In the genomic region with DNA sequence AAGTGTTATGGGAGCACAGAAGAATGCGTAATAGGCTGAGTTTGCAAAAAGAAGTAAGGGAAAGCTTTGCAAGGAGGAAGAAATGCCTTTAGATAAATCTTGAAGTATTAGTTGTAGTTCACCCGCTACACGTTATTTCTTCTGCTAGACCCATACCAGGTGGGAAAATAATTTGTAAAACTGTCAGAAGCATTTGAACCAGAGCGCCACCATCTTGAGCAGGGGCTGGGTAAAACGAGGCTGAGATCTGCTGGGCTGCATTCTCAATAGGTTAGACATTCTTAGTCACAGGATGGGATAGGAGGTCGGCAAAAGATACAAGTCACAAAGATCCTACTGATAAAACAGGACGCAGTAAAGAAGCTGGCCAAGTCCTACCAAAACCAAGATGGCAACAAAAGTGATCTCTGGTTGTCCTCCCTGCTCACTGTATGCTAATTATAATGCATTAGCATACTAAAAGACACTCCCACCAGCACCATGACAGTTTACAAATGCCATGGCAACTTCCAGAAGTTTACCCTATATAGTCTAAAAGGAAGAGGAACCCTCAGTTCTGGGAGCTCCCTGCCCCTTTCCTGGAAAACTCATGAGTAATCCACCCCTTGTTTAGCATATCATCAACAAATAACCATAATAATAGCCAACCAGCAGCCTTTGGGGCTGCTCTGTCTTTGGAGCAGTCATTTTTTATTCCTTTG, we compare ENCODE assay signal across 1 cellular context.
TF ChIP-seq lines count a peak whose summit lies in the region.

No MANE protein-coding gene starts in this region.

TF ChIP-seq in K562, 482 proteins besides CTCF, POLR2A, EP300 and RAD21 (continued from another document and continues in another):
- TF ChIP-seq, protein P1, sequence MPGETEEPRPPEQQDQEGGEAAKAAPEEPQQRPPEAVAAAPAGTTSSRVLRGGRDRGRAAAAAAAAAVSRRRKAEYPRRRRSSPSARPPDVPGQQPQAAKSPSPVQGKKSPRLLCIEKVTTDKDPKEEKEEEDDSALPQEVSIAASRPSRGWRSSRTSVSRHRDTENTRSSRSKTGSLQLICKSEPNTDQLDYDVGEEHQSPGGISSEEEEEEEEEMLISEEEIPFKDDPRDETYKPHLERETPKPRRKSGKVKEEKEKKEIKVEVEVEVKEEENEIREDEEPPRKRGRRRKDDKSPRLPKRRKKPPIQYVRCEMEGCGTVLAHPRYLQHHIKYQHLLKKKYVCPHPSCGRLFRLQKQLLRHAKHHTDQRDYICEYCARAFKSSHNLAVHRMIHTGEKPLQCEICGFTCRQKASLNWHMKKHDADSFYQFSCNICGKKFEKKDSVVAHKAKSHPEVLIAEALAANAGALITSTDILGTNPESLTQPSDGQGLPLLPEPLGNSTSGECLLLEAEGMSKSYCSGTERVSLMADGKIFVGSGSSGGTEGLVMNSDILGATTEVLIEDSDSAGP (CRISPR knock-in tag; IDR thresholded peaks at IDR 0.05): no peak
- TF ChIP-seq ELF1 (tag; IDR thresholded peaks at IDR 0.05) (peak; percentile 25; the same call in 1 of the 2 replicates), ARHGAP35 (IDR thresholded peaks at IDR 0.05; ENCODE audit: partially characterized antibody) (no peak), BDP1 (IDR thresholded peaks at IDR 0.05; ENCODE audit: insufficient read depth, insufficient read length) (no peak), ZC3H11A (IDR thresholded peaks at IDR 0.05; ENCODE audit: low read depth, low read length) (no peak), CCAR2 (IDR thresholded peaks at IDR 0.05; ENCODE audit: low read depth, low read length) (no peak), SMAD2 (IDR thresholded peaks at IDR 0.05; ENCODE audit: low read depth, low read length) (no peak), ZNF324 (CRISPR knock-in tag; IDR thresholded peaks at IDR 0.05) (peak; percentile 72), POLR3G (IDR thresholded peaks at IDR 0.05; ENCODE audit: extremely low read depth, insufficient read length, insufficient replicate concordance) (no peak), HDAC6 (IDR thresholded peaks at IDR 0.05; ENCODE audit: low read depth, low read length) (no peak), SIN3B (IDR thresholded peaks at IDR 0.05; ENCODE audit: low read depth) (no peak), TCF3 (CRISPR knock-in tag; IDR thresholded peaks at IDR 0.05) (no peak), EGR1 (conservative IDR thresholded peaks at IDR 0.05) (no peak), ZNF347 (CRISPR knock-in tag; IDR thresholded peaks at IDR 0.05; ENCODE audit: low read depth) (no peak), YY1 (IDR thresholded peaks at IDR 0.05; ENCODE audit: borderline replicate concordance in 1 of 3, control insufficient read depth in 1 of 3, extremely low read depth in 1 of 3, insufficient read depth in 3 of 3, insufficient read length in 1 of 3, insufficient replicate concordance in 2 of 3, low read depth in 1 of 3, low read length in 2 of 3) (peak in 1 of 3 experiments; percentile 61), GTF2F1 (IDR thresholded peaks at IDR 0.05; ENCODE audit: low read depth, low read length) (no peak), TAF7 (tag; IDR thresholded peaks at IDR 0.05) (peak; percentile 91), PPARD (CRISPR knock-in tag; IDR thresholded peaks at IDR 0.05) (no peak), NR2C1 (IDR thresholded peaks at IDR 0.05) (no peak), NR2C1 (tag; IDR thresholded peaks at IDR 0.05) (peak; percentile 95), FOSL1 (tag; conservative IDR thresholded peaks at IDR 0.05) (peak; percentile 94), SRSF3 (IDR thresholded peaks at IDR 0.05; ENCODE audit: insufficient read depth, low read length) (no peak), WHSC1 (IDR thresholded peaks at IDR 0.05; ENCODE audit: low read length) (no peak), ZFP1 (CRISPR knock-in tag; IDR thresholded peaks at IDR 0.05) (peak; percentile 75), CBX2 (IDR thresholded peaks at IDR 0.05; ENCODE audit: insufficient read depth, low read length, poor library complexity, severe bottlenecking) (no peak), KLF10 (CRISPR knock-in tag; IDR thresholded peaks at IDR 0.05) (no peak), MYBL2 (IDR thresholded peaks at IDR 0.05; ENCODE audit: low read depth) (no peak), MYBL2 (CRISPR knock-in tag; IDR thresholded peaks at IDR 0.05; ENCODE audit: borderline replicate concordance) (no peak), MCM7 (IDR thresholded peaks at IDR 0.05) (no peak), HIVEP1 (CRISPR knock-in tag; IDR thresholded peaks at IDR 0.05) (peak; percentile 82; the same call in 1 of the 2 replicates), NFIC (IDR thresholded peaks at IDR 0.05) (no peak), ETV5 (CRISPR knock-in tag; IDR thresholded peaks at IDR 0.05; ENCODE audit: low read depth) (no peak), RAD51 (IDR thresholded peaks at IDR 0.05; ENCODE audit: borderline replicate concordance, low read depth) (no peak), ZNF507 (tag; conservative IDR thresholded peaks at IDR 0.05) (peak; percentile 46), CBFA2T2 (conservative IDR thresholded peaks at IDR 0.05) (no peak), ZNF76 (CRISPR knock-in tag; IDR thresholded peaks at IDR 0.05; ENCODE audit: borderline replicate concordance) (peak; percentile 55; the same call in 1 of the 2 replicates), ARID2 (IDR thresholded peaks at IDR 0.05) (no peak), ZNF75A (CRISPR knock-in tag; IDR thresholded peaks at IDR 0.05) (peak; percentile 75; the same call in 1 of the 2 replicates), MED1 (CRISPR knock-in tag; IDR thresholded peaks at IDR 0.05; ENCODE audit: borderline replicate concordance) (no peak), FOS (IDR thresholded peaks at IDR 0.05; ENCODE audit: extremely low read depth, insufficient read length) (no peak), MCM3 (IDR thresholded peaks at IDR 0.05) (no peak), MYNN (IDR thresholded peaks at IDR 0.05) (no peak), MYNN (CRISPR knock-in tag; IDR thresholded peaks at IDR 0.05) (no peak), SMARCB1 (IDR thresholded peaks at IDR 0.05; ENCODE audit: insufficient read length, low read depth) (no peak), RB1 (IDR thresholded peaks at IDR 0.05; ENCODE audit: low read depth) (no peak), CBX3 (IDR thresholded peaks at IDR 0.05; ENCODE audit: borderline replicate concordance in 1 of 2, low read length in 2 of 2) (no peak), SMARCE1 (IDR thresholded peaks at IDR 0.05) (no peak), NELFE (IDR thresholded peaks at IDR 0.05; ENCODE audit: insufficient read depth, insufficient read length) (no peak)
- TF ChIP-seq, protein P2, sequence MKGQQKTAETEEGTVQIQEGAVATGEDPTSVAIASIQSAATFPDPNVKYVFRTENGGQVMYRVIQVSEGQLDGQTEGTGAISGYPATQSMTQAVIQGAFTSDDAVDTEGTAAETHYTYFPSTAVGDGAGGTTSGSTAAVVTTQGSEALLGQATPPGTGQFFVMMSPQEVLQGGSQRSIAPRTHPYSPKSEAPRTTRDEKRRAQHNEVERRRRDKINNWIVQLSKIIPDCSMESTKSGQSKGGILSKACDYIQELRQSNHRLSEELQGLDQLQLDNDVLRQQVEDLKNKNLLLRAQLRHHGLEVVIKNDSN (CRISPR knock-in tag; IDR thresholded peaks at IDR 0.05): no peak
- TF ChIP-seq, protein P3, sequence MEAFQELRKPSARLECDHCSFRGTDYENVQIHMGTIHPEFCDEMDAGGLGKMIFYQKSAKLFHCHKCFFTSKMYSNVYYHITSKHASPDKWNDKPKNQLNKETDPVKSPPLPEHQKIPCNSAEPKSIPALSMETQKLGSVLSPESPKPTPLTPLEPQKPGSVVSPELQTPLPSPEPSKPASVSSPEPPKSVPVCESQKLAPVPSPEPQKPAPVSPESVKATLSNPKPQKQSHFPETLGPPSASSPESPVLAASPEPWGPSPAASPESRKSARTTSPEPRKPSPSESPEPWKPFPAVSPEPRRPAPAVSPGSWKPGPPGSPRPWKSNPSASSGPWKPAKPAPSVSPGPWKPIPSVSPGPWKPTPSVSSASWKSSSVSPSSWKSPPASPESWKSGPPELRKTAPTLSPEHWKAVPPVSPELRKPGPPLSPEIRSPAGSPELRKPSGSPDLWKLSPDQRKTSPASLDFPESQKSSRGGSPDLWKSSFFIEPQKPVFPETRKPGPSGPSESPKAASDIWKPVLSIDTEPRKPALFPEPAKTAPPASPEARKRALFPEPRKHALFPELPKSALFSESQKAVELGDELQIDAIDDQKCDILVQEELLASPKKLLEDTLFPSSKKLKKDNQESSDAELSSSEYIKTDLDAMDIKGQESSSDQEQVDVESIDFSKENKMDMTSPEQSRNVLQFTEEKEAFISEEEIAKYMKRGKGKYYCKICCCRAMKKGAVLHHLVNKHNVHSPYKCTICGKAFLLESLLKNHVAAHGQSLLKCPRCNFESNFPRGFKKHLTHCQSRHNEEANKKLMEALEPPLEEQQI (IDR thresholded peaks at IDR 0.05): no peak
- TF ChIP-seq, protein P4, sequence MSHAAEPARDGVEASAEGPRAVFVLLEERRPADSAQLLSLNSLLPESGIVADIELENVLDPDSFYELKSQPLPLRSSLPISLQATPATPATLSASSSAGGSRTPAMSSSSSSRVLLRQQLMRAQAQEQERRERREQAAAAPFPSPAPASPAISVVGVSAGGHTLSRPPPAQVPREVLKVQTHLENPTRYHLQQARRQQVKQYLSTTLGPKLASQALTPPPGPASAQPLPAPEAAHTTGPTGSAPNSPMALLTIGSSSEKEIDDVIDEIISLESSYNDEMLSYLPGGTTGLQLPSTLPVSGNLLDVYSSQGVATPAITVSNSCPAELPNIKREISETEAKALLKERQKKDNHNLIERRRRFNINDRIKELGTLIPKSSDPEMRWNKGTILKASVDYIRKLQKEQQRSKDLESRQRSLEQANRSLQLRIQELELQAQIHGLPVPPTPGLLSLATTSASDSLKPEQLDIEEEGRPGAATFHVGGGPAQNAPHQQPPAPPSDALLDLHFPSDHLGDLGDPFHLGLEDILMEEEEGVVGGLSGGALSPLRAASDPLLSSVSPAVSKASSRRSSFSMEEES (CRISPR knock-in tag; IDR thresholded peaks at IDR 0.05): no peak
- TF ChIP-seq, protein P5, sequence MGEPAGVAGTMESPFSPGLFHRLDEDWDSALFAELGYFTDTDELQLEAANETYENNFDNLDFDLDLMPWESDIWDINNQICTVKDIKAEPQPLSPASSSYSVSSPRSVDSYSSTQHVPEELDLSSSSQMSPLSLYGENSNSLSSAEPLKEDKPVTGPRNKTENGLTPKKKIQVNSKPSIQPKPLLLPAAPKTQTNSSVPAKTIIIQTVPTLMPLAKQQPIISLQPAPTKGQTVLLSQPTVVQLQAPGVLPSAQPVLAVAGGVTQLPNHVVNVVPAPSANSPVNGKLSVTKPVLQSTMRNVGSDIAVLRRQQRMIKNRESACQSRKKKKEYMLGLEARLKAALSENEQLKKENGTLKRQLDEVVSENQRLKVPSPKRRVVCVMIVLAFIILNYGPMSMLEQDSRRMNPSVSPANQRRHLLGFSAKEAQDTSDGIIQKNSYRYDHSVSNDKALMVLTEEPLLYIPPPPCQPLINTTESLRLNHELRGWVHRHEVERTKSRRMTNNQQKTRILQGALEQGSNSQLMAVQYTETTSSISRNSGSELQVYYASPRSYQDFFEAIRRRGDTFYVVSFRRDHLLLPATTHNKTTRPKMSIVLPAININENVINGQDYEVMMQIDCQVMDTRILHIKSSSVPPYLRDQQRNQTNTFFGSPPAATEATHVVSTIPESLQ (CRISPR knock-in tag; IDR thresholded peaks at IDR 0.05): no peak
- TF ChIP-seq, protein P6, sequence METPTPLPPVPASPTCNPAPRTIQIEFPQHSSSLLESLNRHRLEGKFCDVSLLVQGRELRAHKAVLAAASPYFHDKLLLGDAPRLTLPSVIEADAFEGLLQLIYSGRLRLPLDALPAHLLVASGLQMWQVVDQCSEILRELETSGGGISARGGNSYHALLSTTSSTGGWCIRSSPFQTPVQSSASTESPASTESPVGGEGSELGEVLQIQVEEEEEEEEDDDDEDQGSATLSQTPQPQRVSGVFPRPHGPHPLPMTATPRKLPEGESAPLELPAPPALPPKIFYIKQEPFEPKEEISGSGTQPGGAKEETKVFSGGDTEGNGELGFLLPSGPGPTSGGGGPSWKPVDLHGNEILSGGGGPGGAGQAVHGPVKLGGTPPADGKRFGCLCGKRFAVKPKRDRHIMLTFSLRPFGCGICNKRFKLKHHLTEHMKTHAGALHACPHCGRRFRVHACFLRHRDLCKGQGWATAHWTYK (CRISPR knock-in tag; IDR thresholded peaks at IDR 0.05): peak; percentile 98
- TF ChIP-seq, protein P7, sequence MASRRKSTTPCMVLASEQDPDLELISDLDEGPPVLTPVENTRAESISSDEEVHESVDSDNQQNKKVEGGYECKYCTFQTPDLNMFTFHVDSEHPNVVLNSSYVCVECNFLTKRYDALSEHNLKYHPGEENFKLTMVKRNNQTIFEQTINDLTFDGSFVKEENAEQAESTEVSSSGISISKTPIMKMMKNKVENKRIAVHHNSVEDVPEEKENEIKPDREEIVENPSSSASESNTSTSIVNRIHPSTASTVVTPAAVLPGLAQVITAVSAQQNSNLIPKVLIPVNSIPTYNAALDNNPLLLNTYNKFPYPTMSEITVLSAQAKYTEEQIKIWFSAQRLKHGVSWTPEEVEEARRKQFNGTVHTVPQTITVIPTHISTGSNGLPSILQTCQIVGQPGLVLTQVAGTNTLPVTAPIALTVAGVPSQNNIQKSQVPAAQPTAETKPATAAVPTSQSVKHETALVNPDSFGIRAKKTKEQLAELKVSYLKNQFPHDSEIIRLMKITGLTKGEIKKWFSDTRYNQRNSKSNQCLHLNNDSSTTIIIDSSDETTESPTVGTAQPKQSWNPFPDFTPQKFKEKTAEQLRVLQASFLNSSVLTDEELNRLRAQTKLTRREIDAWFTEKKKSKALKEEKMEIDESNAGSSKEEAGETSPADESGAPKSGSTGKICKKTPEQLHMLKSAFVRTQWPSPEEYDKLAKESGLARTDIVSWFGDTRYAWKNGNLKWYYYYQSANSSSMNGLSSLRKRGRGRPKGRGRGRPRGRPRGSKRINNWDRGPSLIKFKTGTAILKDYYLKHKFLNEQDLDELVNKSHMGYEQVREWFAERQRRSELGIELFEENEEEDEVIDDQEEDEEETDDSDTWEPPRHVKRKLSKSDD (conservative IDR thresholded peaks at IDR 0.05; ENCODE audit: low read length): no peak
- TF ChIP-seq, protein P8, sequence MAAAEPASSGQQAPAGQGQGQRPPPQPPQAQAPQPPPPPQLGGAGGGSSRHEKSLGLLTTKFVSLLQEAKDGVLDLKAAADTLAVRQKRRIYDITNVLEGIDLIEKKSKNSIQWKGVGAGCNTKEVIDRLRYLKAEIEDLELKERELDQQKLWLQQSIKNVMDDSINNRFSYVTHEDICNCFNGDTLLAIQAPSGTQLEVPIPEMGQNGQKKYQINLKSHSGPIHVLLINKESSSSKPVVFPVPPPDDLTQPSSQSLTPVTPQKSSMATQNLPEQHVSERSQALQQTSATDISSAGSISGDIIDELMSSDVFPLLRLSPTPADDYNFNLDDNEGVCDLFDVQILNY (CRISPR knock-in tag; IDR thresholded peaks at IDR 0.05): no peak
